Comparison of ENCODE assay signal across 12 cellular contexts in genomic region chr13:39040206-39040605, GRCh38. TPM values are rescaled to one million over a fixed set of nuclear protein-coding genes. Genes with fewer than 3 reads are reported as not detected.
DNase-seq lines count a peak whose midpoint lies in the region; ATAC-seq and TF ChIP-seq lines count a peak whose summit lies in the region.
"Had no signal": no experiment of that assay in that cellular context is flagged by ENCODE, and none has a peak within 500 bp of the region (broad histone marks: within the 10 kb centered on the region; RNA-seq: fewer than 3 reads in every experiment).

No MANE protein-coding gene starts in this region.

- H3K9me3 ChIP-seq in left lung (no peaks in the 10 kb centered on the region), upper lobe of left lung (no peaks in the 10 kb centered on the region)
- H3K9me3 ChIP-seq: testis had no signal

- no peaks in the 10 kb centered on the region for H3K27me3 Mint-ChIP-seq in activated naive CD4-positive, alpha-beta T cell treated with anti-CD3 and anti-CD28 coated beads for 36 hours (ENCODE audit: low read depth)
- H3K27me3 Mint-ChIP-seq in activated CD4-positive, alpha-beta memory T cell treated with anti-CD3 and anti-CD28 coated beads for 36 hours = no peaks in the 10 kb centered on the region
- H3K27me3 Mint-ChIP-seq in type B pancreatic cell = no peaks in the 10 kb centered on the region

- TF ChIP-seq POLR2A in upper lobe of left lung (IDR thresholded peaks at IDR 0.05) = no peak

- CTCF ChIA-PET in activated naive CD4-positive, alpha-beta T cell treated with anti-CD3 and anti-CD28 coated beads for 36 hours (lab: Charles Lee) = interaction anchor here (0.8 kb wide), 1 partner anchor 10 kb away, joined by 3 read pairs; no protein-coding TSS in a partner anchor
- CTCF ChIA-PET in activated CD4-positive, alpha-beta memory T cell treated with anti-CD3 and anti-CD28 coated beads for 36 hours (lab: Charles Lee) = interaction anchor here (1.0 to 1.4 kb wide), 2 partner anchors 11 to 576 kb away, joined by 3 to 4 read pairs; no protein-coding TSS in a partner anchor

- H3K4me1 Mint-ChIP-seq in activated naive CD4-positive, alpha-beta T cell treated with anti-CD3 and anti-CD28 coated beads for 36 hours (ENCODE audit: low read depth) = peaks cover 35% of the 10 kb centered on the region
- peaks cover 30% of the 10 kb centered on the region for H3K4me1 Mint-ChIP-seq in activated CD4-positive, alpha-beta memory T cell treated with anti-CD3 and anti-CD28 coated beads for 36 hours (ENCODE audit: low read depth)
- H3K4me1 Mint-ChIP-seq in type B pancreatic cell (ENCODE audit: unreplicated experiment) = peaks cover 13% of the 10 kb centered on the region

- TF ChIP-seq CTCF in left lung (IDR thresholded peaks at IDR 0.05) (no peak), type B pancreatic cell (conservative IDR thresholded peaks at IDR 0.05) (no peak), upper lobe of left lung (IDR thresholded peaks at IDR 0.05) (no peak)

- 44 to 63% methylated on average over 1 of the region's 1 CpG for WGBS in upper lobe of left lung, 2 donors

- peak overlapping the region in 1 of 2 donors; percentile 91 for H3K4me3 ChIP-seq in left lung
- H3K4me3 ChIP-seq in upper lobe of left lung = peak overlapping the region in 1 of 4 donors; percentile 7
- H3K4me3 ChIP-seq: testis had no signal

- H3K27me3 ChIP-seq in left lung (no peaks in the 10 kb centered on the region), upper lobe of left lung (no peaks in the 10 kb centered on the region)
- H3K27me3 ChIP-seq: testis had no signal

- TF ChIP-seq EP300 in upper lobe of left lung (IDR thresholded peaks at IDR 0.05) = no peak

- POLR2A ChIA-PET in activated CD4-positive, alpha-beta memory T cell treated with anti-CD3 and anti-CD28 coated beads for 36 hours (lab: Charles Lee) = no interaction called here

- peak overlapping the region; percentile 39 for H3K4me3 Mint-ChIP-seq in activated naive CD4-positive, alpha-beta T cell treated with anti-CD3 and anti-CD28 coated beads for 36 hours
- H3K4me3 Mint-ChIP-seq in activated CD4-positive, alpha-beta memory T cell treated with anti-CD3 and anti-CD28 coated beads for 36 hours = peak overlapping the region; percentile 31
- peak overlapping the region; percentile 51 for H3K4me3 Mint-ChIP-seq in type B pancreatic cell

- DNase-seq in activated naive CD4-positive, alpha-beta T cell treated with anti-CD3 and anti-CD28 coated beads for 36 hours = no peak
- DNase-seq in activated naive CD4-positive, alpha-beta T cell (lab: John Stamatoyannopoulos, UW) = no peak
- DNase-seq in activated CD4-positive, alpha-beta memory T cell treated with anti-CD3 and anti-CD28 coated beads for 36 hours = no peak
- DNase-seq in left lung = no peak
- no peak for DNase-seq in type B pancreatic cell (ENCODE audit: extremely low spot score, unreplicated experiment)
- DNase-seq in NCI-H2107 (lab: John Stamatoyannopoulos, UW) = no peak
- no peak for DNase-seq in NCI-H128 (lab: John Stamatoyannopoulos, UW; ENCODE audit: unreplicated experiment)
- no peak for DNase-seq in upper lobe of left lung
- DNase-seq: left cardiac atrium, NCI-H2081 treated with DMSO at 0.1 percent for 48 hours, posterior cingulate gyrus, testis had no signal

- ATAC-seq in left lung (no peak), upper lobe of left lung (ENCODE audit: low FRiP score in 2 of 2) (no peak)
- ATAC-seq: left cardiac atrium had no signal

- intact Hi-C loops in activated naive CD4-positive, alpha-beta T cell treated with anti-CD3 and anti-CD28 coated beads for 36 hours (cut with micrococcal nuclease) = no loop called here
- intact Hi-C loops in activated CD4-positive, alpha-beta memory T cell treated with anti-CD3 and anti-CD28 coated beads for 36 hours (cut with micrococcal nuclease) = no loop called here
- intact Hi-C loops in left lung (cut with DNase I) = no loop called here

- peaks cover 0 to 8% of the 10 kb centered on the region in 2 donors for H3K36me3 ChIP-seq in left lung
- peaks cover 0 to 7% (median 2%) of the 10 kb centered on the region in 4 donors for H3K36me3 ChIP-seq in upper lobe of left lung

- H3K4me1 ChIP-seq in left lung (peaks cover 9 to 37% of the 10 kb centered on the region in 2 donors), upper lobe of left lung (peaks cover 14 to 45% (median 20%) of the 10 kb centered on the region in 4 donors)

- H3K36me3 Mint-ChIP-seq in activated naive CD4-positive, alpha-beta T cell treated with anti-CD3 and anti-CD28 coated beads for 36 hours (ENCODE audit: low read depth) = peaks cover 5% of the 10 kb centered on the region
- peaks cover 16% of the 10 kb centered on the region for H3K36me3 Mint-ChIP-seq in activated CD4-positive, alpha-beta memory T cell treated with anti-CD3 and anti-CD28 coated beads for 36 hours
- H3K36me3 Mint-ChIP-seq in type B pancreatic cell = no peaks in the 10 kb centered on the region

- H3K9me3 Mint-ChIP-seq in activated naive CD4-positive, alpha-beta T cell treated with anti-CD3 and anti-CD28 coated beads for 36 hours = no peaks in the 10 kb centered on the region
- no peaks in the 10 kb centered on the region for H3K9me3 Mint-ChIP-seq in activated CD4-positive, alpha-beta memory T cell treated with anti-CD3 and anti-CD28 coated beads for 36 hours
- H3K9me3 Mint-ChIP-seq in type B pancreatic cell = no peaks in the 10 kb centered on the region

- H3K27ac ChIP-seq in left lung (peak overlapping the region; percentile 82 to 96), upper lobe of left lung (peak overlapping the region in 2 of 4 donors; percentile 88 to 93)

- H3K27ac Mint-ChIP-seq in activated naive CD4-positive, alpha-beta T cell treated with anti-CD3 and anti-CD28 coated beads for 36 hours = no peak overlapping the region
- H3K27ac Mint-ChIP-seq in activated CD4-positive, alpha-beta memory T cell treated with anti-CD3 and anti-CD28 coated beads for 36 hours = peak overlapping the region; percentile 43
- H3K27ac Mint-ChIP-seq in type B pancreatic cell = no peak overlapping the region

RNA-seq across cellular contexts. Expression of gene NHLRC3, which starts 1.9 kb away (rescaled TPM):
- 10 to 100 TPM; 12.0 to 13.1 TPM for total RNA-seq in activated naive CD4-positive, alpha-beta T cell treated with anti-CD3 and anti-CD28 coated beads for 36 hours
- 10 to 100 TPM; 15.2 to 16.8 TPM for total RNA-seq in activated CD4-positive, alpha-beta memory T cell treated with anti-CD3 and anti-CD28 coated beads for 36 hours
- total RNA-seq in left lung (10 to 100 TPM; 26.2 to 28.5 TPM), type B pancreatic cell (ENCODE audit: low replicate concordance) (17.3 and 24.8 TPM in 2 replicates), upper lobe of left lung (10 to 100 TPM; 19.5 to 35.6 (median 30.1) TPM)

RNA-seq across cellular contexts. Expression of gene PROSER1, which starts 2.3 kb away (rescaled TPM):
- total RNA-seq in activated naive CD4-positive, alpha-beta T cell treated with anti-CD3 and anti-CD28 coated beads for 36 hours = 10 to 100 TPM; 73.4 to 78.8 TPM
- 10 to 100 TPM; 59.9 to 70.5 TPM for total RNA-seq in activated CD4-positive, alpha-beta memory T cell treated with anti-CD3 and anti-CD28 coated beads for 36 hours
- total RNA-seq in left lung (10 to 100 TPM; 28.3 to 38.4 TPM), type B pancreatic cell (ENCODE audit: low replicate concordance) (40.9 TPM in 2 replicates), upper lobe of left lung (10 to 100 TPM; 10.5 to 59.5 (median 28.4) TPM)

RNA-seq across cellular contexts. Expression of gene STOML3, which starts 49.6 kb away (rescaled TPM):
- total RNA-seq in activated naive CD4-positive, alpha-beta T cell treated with anti-CD3 and anti-CD28 coated beads for 36 hours = not detected
- not detected for total RNA-seq in activated CD4-positive, alpha-beta memory T cell treated with anti-CD3 and anti-CD28 coated beads for 36 hours
- 1 to 10 TPM in 1 of 2 donors, not detected in 1; 2.8 TPM for total RNA-seq in left lung
- total RNA-seq in type B pancreatic cell (ENCODE audit: low replicate concordance) = 0.56 TPM in 1 of 2 replicates, not detected in the other
- 10 to 100 TPM in 1 of 6 donors, 1 to 10 TPM in 4, under 1 TPM in 1; 0.14 to 10.8 (median 1.6) TPM for total RNA-seq in upper lobe of left lung
- total RNA-seq: left cardiac atrium had no signal
